8 cellular contexts compared by ENCODE assay signal in genomic region chr1:183635606-183636333, GRCh38. TPM values are rescaled to one million over a fixed set of nuclear protein-coding genes. Genes with fewer than 3 reads are reported as not detected.
DNase-seq lines count a peak whose midpoint lies in the region; ATAC-seq and TF ChIP-seq lines count a peak whose summit lies in the region.

Gene ARPC5 (minus strand): TSS chr1:183635783. CDS start chr1:183635659, 124 bp downstream.

- intact Hi-C loops in T-helper 2 cell treated with Interferon-gamma antibody and Interleukin-4, amounts not matched to agents 100 ng/mL and 5 ng/mL, for 36 hours (cut with micrococcal nuclease), result loop anchor here (1.0 to 5.0 kb wide), 7 partner anchors 17 to 1522 kb away; partner anchors contain the start of genes DHX9, EDEM3, NCF2 and SWT1
- intact Hi-C loops in uterus (cut with DNase I; ENCODE audit: low total_unique reads), result loop anchor here (10.0 kb wide), 1 partner anchor 161 kb away; the partner anchor contains the start of gene SMG7

- TF ChIP-seq CTCF in right atrium auricular region (IDR thresholded peaks at IDR 0.05), result no peak
- TF ChIP-seq CTCF in uterus (IDR thresholded peaks at IDR 0.05), result peak in 2 of 4 experiments; percentile 2 to 7

- H3K27me3 ChIP-seq in right atrium auricular region (no peaks in the 10 kb centered on the region), uterus (no peaks in the 10 kb centered on the region)

- H3K4me3 ChIP-seq in right atrium auricular region (peak within 1 kb of the TSS; percentile 78 to 91), uterus (peak within 1 kb of the TSS; percentile 71 to 92)

- H3K36me3 ChIP-seq in right atrium auricular region, result peaks cover 2% of the 10 kb centered on the region
- no peaks in the 10 kb centered on the region for H3K36me3 ChIP-seq in uterus

- H3K9me3 ChIP-seq in right atrium auricular region (no peaks in the 10 kb centered on the region), uterus (no peaks in the 10 kb centered on the region)

- peak; percentile 78 for ATAC-seq in HG02938 (IDR thresholded peaks at IDR 0.05; ENCODE audit: unreplicated experiment)

- H3K4me1 ChIP-seq in right atrium auricular region, result peaks cover 0 to 38% of the 10 kb centered on the region in 2 donors
- peaks cover 0 to 5% of the 10 kb centered on the region in 2 donors for H3K4me1 ChIP-seq in uterus

- DNase-seq in NCI-H187 treated with DMSO at 0.1 percent for 48 hours (lab: John Stamatoyannopoulos, UW) (peak; percentile 99), anterior cingulate cortex (lab: John Stamatoyannopoulos, UW) (peak; percentile 79 to 100 (median 97)), right atrium auricular region (ENCODE audit: low spot score) (peak; percentile 96), pulmonary artery endothelial cell (ENCODE audit: low read depth, low spot score) (peak; percentile 95), uterus (peak; percentile 96 to 98)

- peak within 1 kb of the TSS; percentile 94 to 97 for H3K27ac ChIP-seq in right atrium auricular region
- peak within 1 kb of the TSS; percentile 91 to 97 for H3K27ac ChIP-seq in uterus

- TF ChIP-seq POLR2A in GM15510 (IDR thresholded peaks at IDR 0.05; ENCODE audit: borderline replicate concordance, extremely low read depth, insufficient read length), result peak; percentile 92
- peak; percentile 90 to 95 for TF ChIP-seq POLR2A in uterus (IDR thresholded peaks at IDR 0.05)

RNA-seq across cellular contexts. Expression of gene ARPC5, which starts in this region (rescaled TPM):
- total RNA-seq in T-helper 2 cell treated with Interferon-gamma antibody and Interleukin-4, amounts not matched to agents 100 ng/mL and 5 ng/mL, for 36 hours, result 264 and 274 TPM in 2 replicates
- total RNA-seq in right atrium auricular region, result 10 to 100 TPM; 39.2 to 47.0 TPM
- total RNA-seq in pulmonary artery endothelial cell, result 312 and 356 TPM in 2 replicates
- 100 to 1,000 TPM in 3 of 4 donors, 10 to 100 TPM in 1; 73.0 to 234 (median 170) TPM for total RNA-seq in uterus

Comparison
In these comparisons a context has a peak if more than half of its experiments do, and no peak if none do; other contexts are left out.
1. Peak in every context shown above with its lines: DNase-seq, ATAC-seq, H3K4me3 ChIP-seq and H3K27ac ChIP-seq.